27 cellular contexts compared by ENCODE assay signal in genomic region chr9:79796411-79796810, GRCh38.
"Had no signal": no experiment of that assay in that cellular context is flagged by ENCODE, and none has a peak within 500 bp of the region (broad histone marks: within the 10 kb centered on the region; RNA-seq: fewer than 3 reads in every experiment).

No MANE protein-coding gene starts in this region.

- H3K9me3 ChIP-seq: ascending aorta, gastroesophageal sphincter had no signal

- H3K27me3 ChIP-seq: ascending aorta, gastroesophageal sphincter had no signal

- DNase-seq: activated CD4-positive, alpha-beta memory T cell treated with anti-CD3 and anti-CD28 coated beads for 36 hours; activated CD4-positive, alpha-beta T cell treated with anti-CD3 and anti-CD28 coated beads for 36 hours; activated CD4-positive, alpha-beta T cell treated with anti-CD3 and anti-CD28 coated beads, Interleukin-2, amount 10 ng/mL, durations not matched to agents 24 days and 14 days; activated CD4-positive, CD25-positive, alpha-beta regulatory T cell; activated CD4-positive, CD25-positive, alpha-beta regulatory T cell treated with anti-CD3 and anti-CD28 coated beads, Interleukin-2, amount 50 U/mL, for 72 hours; activated CD8-positive, alpha-beta memory T cell treated with anti-CD3 and anti-CD28 coated beads, Interleukin-2, amount 10 ng/mL, durations not matched to agents 7 days and 5 days; activated CD8-positive, alpha-beta memory T cell treated with anti-CD3 and anti-CD28 coated beads, Interleukin-2, amount 50 U/mL, for 4 hours; activated CD8-positive, alpha-beta T cell treated with anti-CD3 and anti-CD28 coated beads, Interleukin-2, amount 10 ng/mL, durations not matched to agents 7 days and 5 days; activated effector memory CD4-positive, alpha-beta T cell treated with anti-CD3 and anti-CD28 coated beads, Interleukin-2, amount 50 U/mL, for 16 hours; activated naive CD4-positive, alpha-beta T cell treated with anti-CD3 and anti-CD28 coated beads, Interleukin-2, amount 10 ng/mL, durations not matched to agents 7 days and 5 days; activated naive CD8-positive, alpha-beta T cell treated with anti-CD3 and anti-CD28 coated beads, Interleukin-2, amount 10 ng/mL, durations not matched to agents 7 days and 5 days; activated T-cell treated with anti-CD3 and anti-CD28 coated beads, Interleukin-2, amount 50 U/mL, for 1 hour; activated T-cell treated with anti-CD3 and anti-CD28 coated beads, Interleukin-2, amount 50 U/mL, for 48 hours; caudate nucleus; cortex of kidney; dermis blood vessel endothelial cell; effector CD4-positive, alpha-beta T cell; effector memory CD8-positive, alpha-beta T cell; foreskin melanocyte; T-helper 2 cell had no signal

- H3K27me3 Mint-ChIP-seq: activated CD4-positive, alpha-beta memory T cell treated with anti-CD3 and anti-CD28 coated beads for 36 hours; activated CD4-positive, alpha-beta T cell treated with anti-CD3 and anti-CD28 coated beads for 36 hours; activated CD4-positive, alpha-beta T cell treated with anti-CD3 and anti-CD28 coated beads, Interleukin-2, amount 10 ng/mL, durations not matched to agents 24 days and 14 days; activated CD8-positive, alpha-beta memory T cell treated with anti-CD3 and anti-CD28 coated beads, Interleukin-2, amount 10 ng/mL, durations not matched to agents 7 days and 5 days; activated naive CD4-positive, alpha-beta T cell treated with anti-CD3 and anti-CD28 coated beads, Interleukin-2, amount 10 ng/mL, durations not matched to agents 7 days and 5 days; activated naive CD8-positive, alpha-beta T cell treated with anti-CD3 and anti-CD28 coated beads, Interleukin-2, amount 10 ng/mL, durations not matched to agents 7 days and 5 days; brain; effector memory CD8-positive, alpha-beta T cell had no signal

- H3K4me3 Mint-ChIP-seq: activated CD4-positive, alpha-beta memory T cell treated with anti-CD3 and anti-CD28 coated beads for 36 hours; activated CD4-positive, alpha-beta T cell treated with anti-CD3 and anti-CD28 coated beads for 36 hours; activated CD4-positive, alpha-beta T cell treated with anti-CD3 and anti-CD28 coated beads, Interleukin-2, amount 10 ng/mL, durations not matched to agents 24 days and 14 days; activated CD8-positive, alpha-beta memory T cell treated with anti-CD3 and anti-CD28 coated beads, Interleukin-2, amount 10 ng/mL, durations not matched to agents 7 days and 5 days; activated CD8-positive, alpha-beta T cell treated with anti-CD3 and anti-CD28 coated beads, Interleukin-2, amount 10 ng/mL, durations not matched to agents 7 days and 5 days; activated naive CD4-positive, alpha-beta T cell treated with anti-CD3 and anti-CD28 coated beads, Interleukin-2, amount 10 ng/mL, durations not matched to agents 7 days and 5 days; activated naive CD8-positive, alpha-beta T cell treated with anti-CD3 and anti-CD28 coated beads, Interleukin-2, amount 10 ng/mL, durations not matched to agents 7 days and 5 days; activated T-helper 1 cell treated with anti-CD3 and anti-CD28 coated beads, Interleukin-12 subunit alpha, Interleukin-12 subunit beta, Interleukin-2, Interleukin-4 antibody, amounts not matched to agents 30 ng/mL and 10 ng/mL and 1 ng/mL, durations not matched to agents 14 hours and 24 hours and 36 hours; brain; effector memory CD8-positive, alpha-beta T cell had no signal

- H3K27ac Mint-ChIP-seq: activated CD4-positive, alpha-beta memory T cell treated with anti-CD3 and anti-CD28 coated beads for 36 hours; activated CD4-positive, alpha-beta T cell treated with anti-CD3 and anti-CD28 coated beads for 36 hours; activated CD4-positive, alpha-beta T cell treated with anti-CD3 and anti-CD28 coated beads, Interleukin-2, amount 10 ng/mL, durations not matched to agents 24 days and 14 days; activated CD8-positive, alpha-beta memory T cell treated with anti-CD3 and anti-CD28 coated beads, Interleukin-2, amount 10 ng/mL, durations not matched to agents 7 days and 5 days; activated CD8-positive, alpha-beta T cell treated with anti-CD3 and anti-CD28 coated beads, Interleukin-2, amount 10 ng/mL, durations not matched to agents 7 days and 5 days; activated naive CD4-positive, alpha-beta T cell treated with anti-CD3 and anti-CD28 coated beads, Interleukin-2, amount 10 ng/mL, durations not matched to agents 7 days and 5 days; activated naive CD4-positive, alpha-beta T cell treated with anti-CD3 and anti-CD28 coated beads, Interleukin-2, amount 50 U/mL, for 72 hours; activated naive CD8-positive, alpha-beta T cell treated with anti-CD3 and anti-CD28 coated beads, Interleukin-2, amount 10 ng/mL, durations not matched to agents 7 days and 5 days; activated T-helper 1 cell treated with anti-CD3 and anti-CD28 coated beads, Interleukin-12 subunit alpha, Interleukin-12 subunit beta, Interleukin-2, Interleukin-4 antibody, amounts not matched to agents 30 ng/mL and 10 ng/mL and 1 ng/mL, durations not matched to agents 14 hours and 24 hours and 36 hours; activated T-helper 2 cell treated with anti-CD3 and anti-CD28 coated beads, Interferon-gamma antibody, Interleukin-2, Interleukin-4, amounts not matched to agents 10 μg/mL and 5 μg/mL and 100 μg/mL, durations not matched to agents 14 hours and 24 hours and 36 hours; brain; effector memory CD8-positive, alpha-beta T cell had no signal

- H3K4me1 ChIP-seq: ascending aorta had no signal

- H3K36me3 ChIP-seq: ascending aorta, gastroesophageal sphincter had no signal

- H3K4me1 Mint-ChIP-seq: activated CD4-positive, alpha-beta T cell treated with anti-CD3 and anti-CD28 coated beads for 36 hours; activated CD4-positive, alpha-beta T cell treated with anti-CD3 and anti-CD28 coated beads, Interleukin-2, amount 10 ng/mL, durations not matched to agents 24 days and 14 days; activated CD8-positive, alpha-beta memory T cell treated with anti-CD3 and anti-CD28 coated beads, Interleukin-2, amount 10 ng/mL, durations not matched to agents 7 days and 5 days; activated naive CD4-positive, alpha-beta T cell treated with anti-CD3 and anti-CD28 coated beads, Interleukin-2, amount 10 ng/mL, durations not matched to agents 7 days and 5 days; activated naive CD8-positive, alpha-beta T cell treated with anti-CD3 and anti-CD28 coated beads, Interleukin-2, amount 10 ng/mL, durations not matched to agents 7 days and 5 days had no signal

- ATAC-seq: activated CD4-positive, alpha-beta T cell treated with anti-CD3 and anti-CD28 coated beads for 36 hours; activated CD8-positive, alpha-beta memory T cell treated with anti-CD3 and anti-CD28 coated beads, Interleukin-2, amount 10 ng/mL, durations not matched to agents 7 days and 5 days; activated CD8-positive, alpha-beta T cell treated with anti-CD3 and anti-CD28 coated beads, Interleukin-2, amount 10 ng/mL, durations not matched to agents 7 days and 5 days; activated naive CD4-positive, alpha-beta T cell treated with anti-CD3 and anti-CD28 coated beads, Interleukin-2, amount 50 U/mL, for 72 hours; effector memory CD8-positive, alpha-beta T cell; gastroesophageal sphincter had no signal

- H3K27ac ChIP-seq: ascending aorta, epithelial cell of prostate, gastroesophageal sphincter had no signal

- H3K36me3 Mint-ChIP-seq: activated CD4-positive, alpha-beta memory T cell treated with anti-CD3 and anti-CD28 coated beads for 36 hours; activated CD8-positive, alpha-beta memory T cell treated with anti-CD3 and anti-CD28 coated beads, Interleukin-2, amount 10 ng/mL, durations not matched to agents 7 days and 5 days; activated naive CD4-positive, alpha-beta T cell treated with anti-CD3 and anti-CD28 coated beads, Interleukin-2, amount 10 ng/mL, durations not matched to agents 7 days and 5 days; activated naive CD4-positive, alpha-beta T cell treated with anti-CD3 and anti-CD28 coated beads, Interleukin-2, amount 50 U/mL, for 72 hours; activated naive CD8-positive, alpha-beta T cell treated with anti-CD3 and anti-CD28 coated beads, Interleukin-2, amount 10 ng/mL, durations not matched to agents 7 days and 5 days; brain had no signal

- H3K4me3 ChIP-seq: ascending aorta, gastroesophageal sphincter had no signal

- H3K9me3 Mint-ChIP-seq: activated CD4-positive, alpha-beta memory T cell treated with anti-CD3 and anti-CD28 coated beads for 36 hours; activated naive CD4-positive, alpha-beta T cell treated with anti-CD3 and anti-CD28 coated beads, Interleukin-2, amount 10 ng/mL, durations not matched to agents 7 days and 5 days; activated naive CD4-positive, alpha-beta T cell treated with anti-CD3 and anti-CD28 coated beads, Interleukin-2, amount 50 U/mL, for 72 hours; activated naive CD8-positive, alpha-beta T cell treated with anti-CD3 and anti-CD28 coated beads, Interleukin-2, amount 10 ng/mL, durations not matched to agents 7 days and 5 days; activated T-helper 1 cell treated with anti-CD3 and anti-CD28 coated beads, Interleukin-12 subunit alpha, Interleukin-12 subunit beta, Interleukin-2, Interleukin-4 antibody, amounts not matched to agents 30 ng/mL and 10 ng/mL and 1 ng/mL, durations not matched to agents 14 hours and 24 hours and 36 hours; activated T-helper 2 cell treated with anti-CD3 and anti-CD28 coated beads, Interferon-gamma antibody, Interleukin-2, Interleukin-4, amounts not matched to agents 10 μg/mL and 5 μg/mL and 100 μg/mL, durations not matched to agents 14 hours and 24 hours and 36 hours; effector memory CD8-positive, alpha-beta T cell had no signal
